ENCODE assay signal across 9 cellular contexts in genomic region chr2:159903404-159904126, GRCh38. TPM values are rescaled to one million over a fixed set of nuclear protein-coding genes. Genes with fewer than 3 reads are reported as not detected.
A peak's percentile ranks its signal among the peaks of the same experiment; 100 is the strongest.
DNase-seq lines count a peak whose midpoint lies in the region; ATAC-seq and TF ChIP-seq lines count a peak whose summit lies in the region.
"Had no signal": no experiment of that assay in that cellular context is flagged by ENCODE, and none has a peak within 500 bp of the region (broad histone marks: within the 10 kb centered on the region; RNA-seq: fewer than 3 reads in every experiment).

No MANE protein-coding gene starts in this region.

- peaks cover 10% of the 10 kb centered on the region for H3K36me3 Mint-ChIP-seq in activated CD4-positive, alpha-beta memory T cell treated with anti-CD3 and anti-CD28 coated beads, Interleukin-2, amount 10 ng/mL, durations not matched to agents 7 days and 5 days (ENCODE audit: low read depth)

- TF ChIP-seq CTCF in esophagus squamous epithelium (IDR thresholded peaks at IDR 0.05), result no peak
- TF ChIP-seq CTCF in ovary (IDR thresholded peaks at IDR 0.05), result no peak
- TF ChIP-seq CTCF in upper lobe of right lung (IDR thresholded peaks at IDR 0.05), result no peak

- H3K9me3 ChIP-seq in esophagus squamous epithelium (no peaks in the 10 kb centered on the region), ovary (no peaks in the 10 kb centered on the region), upper lobe of right lung (no peaks in the 10 kb centered on the region)

- H3K4me1 ChIP-seq in esophagus squamous epithelium, result peaks cover 3 to 21% (median 7%) of the 10 kb centered on the region in 3 donors
- peaks cover 4% of the 10 kb centered on the region for H3K4me1 ChIP-seq in ovary (ENCODE audit: insufficient read depth)
- no peaks in the 10 kb centered on the region for H3K4me1 ChIP-seq in upper lobe of right lung

- POLR2A ChIA-PET in activated CD4-positive, alpha-beta memory T cell treated with anti-CD3 and anti-CD28 coated beads, Interleukin-2, amount 10 ng/mL, durations not matched to agents 7 days and 5 days (lab: Charles Lee), result interaction anchor here (1.0 to 4.3 kb wide), 4 partner anchors 8 to 191 kb away, joined by 3 to 35 read pairs (median 8); partner anchors contain the start of gene MARCHF7

- H3K27me3 Mint-ChIP-seq in activated CD4-positive, alpha-beta memory T cell treated with anti-CD3 and anti-CD28 coated beads, Interleukin-2, amount 10 ng/mL, durations not matched to agents 7 days and 5 days, result no peaks in the 10 kb centered on the region

- peak overlapping the region; percentile 64 to 76 (median 70) for H3K27ac ChIP-seq in esophagus squamous epithelium
- no peak overlapping the region for H3K27ac ChIP-seq in ovary
- peak overlapping the region; percentile 44 for H3K27ac ChIP-seq in upper lobe of right lung

- H3K4me1 Mint-ChIP-seq in activated CD4-positive, alpha-beta memory T cell treated with anti-CD3 and anti-CD28 coated beads, Interleukin-2, amount 10 ng/mL, durations not matched to agents 7 days and 5 days, result peaks cover 37% of the 10 kb centered on the region

- CTCF ChIA-PET in activated CD4-positive, alpha-beta memory T cell treated with anti-CD3 and anti-CD28 coated beads, Interleukin-2, amount 10 ng/mL, durations not matched to agents 7 days and 5 days (lab: Charles Lee), result no interaction called here

- no peak for TF ChIP-seq EP300 in ovary (IDR thresholded peaks at IDR 0.05)

- intact Hi-C loops in esophagus squamous epithelium (cut with DNase I), result no loop called here
- intact Hi-C loops in ovary (cut with DNase I), result no loop called here
- intact Hi-C loops in upper lobe of right lung (cut with DNase I), result no loop called here

- peak overlapping the region; percentile 42 to 76 (median 56) for H3K4me3 ChIP-seq in esophagus squamous epithelium
- peak overlapping the region; percentile 32 for H3K4me3 ChIP-seq in ovary
- H3K4me3 ChIP-seq in upper lobe of right lung, result peak overlapping the region; percentile 62

- ATAC-seq in GM19324 (IDR thresholded peaks at IDR 0.05; ENCODE audit: low FRiP score, unreplicated experiment) (peak; percentile 49), upper lobe of right lung (peak; percentile 58), GM18519 (IDR thresholded peaks at IDR 0.05; ENCODE audit: low FRiP score, unreplicated experiment) (no peak)
- ATAC-seq: HCT116 had no signal

- peak; percentile 44 to 65 for DNase-seq in AML-193 (lab: John Stamatoyannopoulos, UW)
- peak; percentile 35 for DNase-seq in HPDE6-E6E7 (ENCODE audit: extremely low spot score)
- DNase-seq in activated CD4-positive, alpha-beta memory T cell treated with anti-CD3 and anti-CD28 coated beads, Interleukin-2, amount 10 ng/mL, durations not matched to agents 7 days and 5 days, result peak; percentile 67
- no peak for DNase-seq in esophagus squamous epithelium (lab: John Stamatoyannopoulos, UW)
- no peak for DNase-seq in ovary
- no peak for DNase-seq in upper lobe of right lung

- TF ChIP-seq POLR2A in esophagus squamous epithelium (IDR thresholded peaks at IDR 0.05), result peak in 1 of 4 donors; percentile 26
- TF ChIP-seq POLR2A in ovary (IDR thresholded peaks at IDR 0.05), result no peak

- H3K4me3 Mint-ChIP-seq in activated CD4-positive, alpha-beta memory T cell treated with anti-CD3 and anti-CD28 coated beads, Interleukin-2, amount 10 ng/mL, durations not matched to agents 7 days and 5 days, result peak overlapping the region; percentile 98

- H3K36me3 ChIP-seq in esophagus squamous epithelium (no peaks in the 10 kb centered on the region), ovary (no peaks in the 10 kb centered on the region), upper lobe of right lung (no peaks in the 10 kb centered on the region)

- 20 to 55% methylated on average over 11 to 15 of the region's 17 CpGs for WGBS in esophagus squamous epithelium, 2 donors
- WGBS in ovary, 3 donors, result 66 to 73% (median 71%) methylated on average over 17 of the region's 17 CpGs

- H3K9me3 Mint-ChIP-seq in activated CD4-positive, alpha-beta memory T cell treated with anti-CD3 and anti-CD28 coated beads, Interleukin-2, amount 10 ng/mL, durations not matched to agents 7 days and 5 days, result no peaks in the 10 kb centered on the region

- peak overlapping the region; percentile 94 for H3K27ac Mint-ChIP-seq in activated CD4-positive, alpha-beta memory T cell treated with anti-CD3 and anti-CD28 coated beads, Interleukin-2, amount 10 ng/mL, durations not matched to agents 7 days and 5 days

- peaks cover 0 to 11% (median 0%) of the 10 kb centered on the region in 4 donors for H3K27me3 ChIP-seq in esophagus squamous epithelium
- no peaks in the 10 kb centered on the region for H3K27me3 ChIP-seq in ovary
- no peaks in the 10 kb centered on the region for H3K27me3 ChIP-seq in upper lobe of right lung

RNA-seq across cellular contexts. Expression of gene LY75, which starts 1.0 kb away (rescaled TPM):
- total RNA-seq in activated CD4-positive, alpha-beta memory T cell treated with anti-CD3 and anti-CD28 coated beads, Interleukin-2, amount 10 ng/mL, durations not matched to agents 7 days and 5 days, result 10 to 100 TPM; 22.7 to 23.5 TPM
- total RNA-seq in esophagus squamous epithelium, result 10 to 100 TPM in 1 of 4 donors, 1 to 10 TPM in 3; 2.1 to 11.8 (median 5.7) TPM
- 1 to 10 TPM; 1.1 to 5.9 (median 2.6) TPM for total RNA-seq in ovary
- 1 to 10 TPM in 1 of 2 donors, under 1 TPM in 1; 0.96 to 2.6 TPM for polyA plus RNA-seq in ovary
- total RNA-seq in upper lobe of right lung, result 9.4 TPM

Comparison
In these comparisons a context has a peak if more than half of its experiments do, and no peak if none do; other contexts are left out.
1. DNase-seq: peak in AML-193 (2 of 2), HPDE6-E6E7 (single experiment) and activated CD4-positive, alpha-beta memory T cell treated with anti-CD3 and anti-CD28 coated beads, Interleukin-2, amount 10 ng/mL, durations not matched to agents 7 days and 5 days (single experiment); none in esophagus squamous epithelium (single experiment), ovary (0 of 5) and upper lobe of right lung (single experiment).
2. H3K27ac ChIP-seq: peak in esophagus squamous epithelium (4 of 4) and upper lobe of right lung (single experiment); none in ovary (0 of 2).
3. Peak in every context shown above with its lines, with median percentiles within 50 percentile points of each other: H3K4me3 ChIP-seq.